ENCODE assay signal across 9 cellular contexts in genomic region chr10:89029785-89030437, GRCh38. TPM values are rescaled to one million over a fixed set of nuclear protein-coding genes. Genes with fewer than 3 reads are reported as not detected.
A peak's percentile ranks its signal among the peaks of the same experiment; 100 is the strongest.
DNase-seq lines count a peak whose midpoint lies in the region; ATAC-seq, FAIRE-seq and TF ChIP-seq lines count a peak whose summit lies in the region.
"Had no signal": no experiment of that assay in that cellular context is flagged by ENCODE, and none has a peak within 500 bp of the region (broad histone marks: within the 10 kb centered on the region; RNA-seq: fewer than 3 reads in every experiment).

No MANE protein-coding gene starts in this region.

- no peaks in the 10 kb centered on the region for H3K9me3 ChIP-seq in neutrophil
- H3K9me3 ChIP-seq in stomach: no peaks in the 10 kb centered on the region

- no peaks in the 10 kb centered on the region for H3K27me3 ChIP-seq in neutrophil
- no peaks in the 10 kb centered on the region for H3K27me3 ChIP-seq in stomach

- peaks cover 31% of the 10 kb centered on the region for H3K4me1 Mint-ChIP-seq in activated T-helper 1 cell treated with anti-CD3 and anti-CD28 coated beads, Interleukin-12 subunit alpha, Interleukin-12 subunit beta, Interleukin-2, Interleukin-4 antibody, amounts not matched to agents 30 ng/mL and 10 ng/mL and 1 ng/mL, durations not matched to agents 14 hours and 24 hours and 36 hours (ENCODE audit: low read depth)

- DNase-seq in D721Med (ENCODE audit: insufficient read length, low spot score): no peak
- peak; percentile 66 for DNase-seq in RCC 7860 (ENCODE audit: low spot score)
- DNase-seq in activated T-helper 1 cell treated with anti-CD3 and anti-CD28 coated beads, Interleukin-12 subunit alpha, Interleukin-12 subunit beta, Interleukin-2, Interleukin-4 antibody, amounts not matched to agents 30 ng/mL and 10 ng/mL and 1 ng/mL, durations not matched to agents 14 hours and 24 hours and 36 hours (ENCODE audit: low spot score): peak; percentile 50
- DNase-seq in fibroblast of villous mesenchyme (ENCODE audit: low read depth): peak; percentile 81
- DNase-seq in stomach: peak; percentile 72

- H3K4me1 ChIP-seq in neutrophil (ENCODE audit: control insufficient read depth in 1 of 2, insufficient read depth in 1 of 2, low read depth in 1 of 2, low read length in 1 of 2): peaks cover 34 to 36% of the 10 kb centered on the region in 2 experiments
- H3K4me1 ChIP-seq in stomach: peaks cover 6 to 36% (median 14%) of the 10 kb centered on the region in 4 donors

- H3K36me3 ChIP-seq in neutrophil (peaks cover 35% of the 10 kb centered on the region), stomach (no peaks in the 10 kb centered on the region)

- no peak for ATAC-seq in HG03025 (IDR thresholded peaks at IDR 0.05; ENCODE audit: low FRiP score, unreplicated experiment)

- H3K4me3 ChIP-seq in fibroblast of villous mesenchyme (ENCODE audit: low read depth, low read length) (no peak overlapping the region), neutrophil (ENCODE audit: low read depth in 1 of 2, low read length in 1 of 2) (no peak overlapping the region), stomach (no peak overlapping the region)

- peaks cover 2% of the 10 kb centered on the region for H3K27me3 Mint-ChIP-seq in activated T-helper 1 cell treated with anti-CD3 and anti-CD28 coated beads, Interleukin-12 subunit alpha, Interleukin-12 subunit beta, Interleukin-2, Interleukin-4 antibody, amounts not matched to agents 30 ng/mL and 10 ng/mL and 1 ng/mL, durations not matched to agents 14 hours and 24 hours and 36 hours (ENCODE audit: insufficient read depth)
- H3K27me3 Mint-ChIP-seq: activated naive CD8-positive, alpha-beta T cell had no signal

- peak; percentile 94 for TF ChIP-seq RAD21 in Ishikawa (IDR thresholded peaks at IDR 0.05; ENCODE audit: low read depth)

- TF ChIP-seq EP300 in Ishikawa (IDR thresholded peaks at IDR 0.05; ENCODE audit: borderline replicate concordance) (no peak), stomach (IDR thresholded peaks at IDR 0.05) (no peak)

- peaks cover 5% of the 10 kb centered on the region for H3K36me3 Mint-ChIP-seq in activated T-helper 1 cell treated with anti-CD3 and anti-CD28 coated beads, Interleukin-12 subunit alpha, Interleukin-12 subunit beta, Interleukin-2, Interleukin-4 antibody, amounts not matched to agents 30 ng/mL and 10 ng/mL and 1 ng/mL, durations not matched to agents 14 hours and 24 hours and 36 hours (ENCODE audit: low read depth)
- H3K36me3 Mint-ChIP-seq: activated naive CD8-positive, alpha-beta T cell had no signal

- FAIRE-seq in D721Med (lab: Jason Lieb, UNC) (peak; percentile 66), RCC 7860 (lab: Jason Lieb, UNC) (peak; percentile 66)

- H3K4me3 Mint-ChIP-seq in activated T-helper 1 cell treated with anti-CD3 and anti-CD28 coated beads, Interleukin-12 subunit alpha, Interleukin-12 subunit beta, Interleukin-2, Interleukin-4 antibody, amounts not matched to agents 30 ng/mL and 10 ng/mL and 1 ng/mL, durations not matched to agents 14 hours and 24 hours and 36 hours: no peak overlapping the region
- H3K4me3 Mint-ChIP-seq: activated naive CD8-positive, alpha-beta T cell had no signal

- TF ChIP-seq CTCF in D721Med (IDR thresholded peaks at IDR 0.05; ENCODE audit: insufficient read depth, missing control alignments) (peak; percentile 82), fibroblast of villous mesenchyme (IDR thresholded peaks at IDR 0.05; ENCODE audit: insufficient read depth, low read depth, low read length) (peak; percentile 81), neutrophil (IDR thresholded peaks at IDR 0.05) (peak; percentile 87), stomach (IDR thresholded peaks at IDR 0.05) (peak in 5 of 7 experiments; percentile 84 to 95 (median 88))

- H3K27ac ChIP-seq in neutrophil: no peak overlapping the region
- peak overlapping the region in 1 of 5 donors; percentile 42 for H3K27ac ChIP-seq in stomach

- no peaks in the 10 kb centered on the region for H3K9me3 Mint-ChIP-seq in activated T-helper 1 cell treated with anti-CD3 and anti-CD28 coated beads, Interleukin-12 subunit alpha, Interleukin-12 subunit beta, Interleukin-2, Interleukin-4 antibody, amounts not matched to agents 30 ng/mL and 10 ng/mL and 1 ng/mL, durations not matched to agents 14 hours and 24 hours and 36 hours

- intact Hi-C loops in activated T-helper 1 cell treated with anti-CD3 and anti-CD28 coated beads, Interleukin-12 subunit alpha, Interleukin-12 subunit beta, Interleukin-2, Interleukin-4 antibody, amounts not matched to agents 30 ng/mL and 10 ng/mL and 1 ng/mL, durations not matched to agents 14 hours and 24 hours and 36 hours (cut with micrococcal nuclease): loop anchor here (1.0 to 5.0 kb wide), 4 partner anchors 95 to 203 kb away; no protein-coding TSS in a partner anchor
- intact Hi-C loops in stomach (cut with DNase I; ENCODE audit: low total_unique reads): loop anchor here (5.0 kb wide), 1 partner anchor 182 kb away; no protein-coding TSS in a partner anchor

- no peak overlapping the region for H3K27ac Mint-ChIP-seq in activated T-helper 1 cell treated with anti-CD3 and anti-CD28 coated beads, Interleukin-12 subunit alpha, Interleukin-12 subunit beta, Interleukin-2, Interleukin-4 antibody, amounts not matched to agents 30 ng/mL and 10 ng/mL and 1 ng/mL, durations not matched to agents 14 hours and 24 hours and 36 hours
- H3K27ac Mint-ChIP-seq: activated naive CD8-positive, alpha-beta T cell had no signal

- TF ChIP-seq POLR2A in stomach (IDR thresholded peaks at IDR 0.05): no peak

- 32 to 37% (median 34%) methylated on average over 8 of the region's 8 CpGs for WGBS in stomach, 5 donors

TF ChIP-seq in Ishikawa, 13 proteins besides CTCF, POLR2A, EP300 and RAD21:
- TF ChIP-seq USF1 (IDR thresholded peaks at IDR 0.05): no peak
- TF ChIP-seq TEAD4 (IDR thresholded peaks at IDR 0.05): no peak
- TF ChIP-seq NFIC (IDR thresholded peaks at IDR 0.05): no peak
- TF ChIP-seq CREB1 (IDR thresholded peaks at IDR 0.05; ENCODE audit: low read depth): no peak
- TF ChIP-seq REST (IDR thresholded peaks at IDR 0.05; ENCODE audit: low read depth): no peak
- TF ChIP-seq MAX (IDR thresholded peaks at IDR 0.05): no peak
- no peak for TF ChIP-seq TCF12 (IDR thresholded peaks at IDR 0.05; ENCODE audit: low read depth)
- no peak for TF ChIP-seq EGR1 (IDR thresholded peaks at IDR 0.05)
- TF ChIP-seq YY1 (IDR thresholded peaks at IDR 0.05; ENCODE audit: low read depth): no peak
- no peak for TF ChIP-seq FOXM1 (IDR thresholded peaks at IDR 0.05; ENCODE audit: borderline replicate concordance, low read depth)

RNA-seq across cellular contexts. Expression of gene FAS, which starts 39.3 kb away (rescaled TPM):
- total RNA-seq in activated T-helper 1 cell treated with anti-CD3 and anti-CD28 coated beads, Interleukin-12 subunit alpha, Interleukin-12 subunit beta, Interleukin-2, Interleukin-4 antibody, amounts not matched to agents 30 ng/mL and 10 ng/mL and 1 ng/mL, durations not matched to agents 14 hours and 24 hours and 36 hours: 36.4 and 38.6 TPM in 2 replicates
- total RNA-seq in fibroblast of villous mesenchyme (49.0 and 95.9 TPM in 2 replicates), stomach (100 to 1,000 TPM in 1 of 5 donors, 10 to 100 TPM in 3, not detected in 1; 19.3 to 107 (median 46.2) TPM)
- polyA plus RNA-seq in stomach: 1 to 10 TPM; 5.0 to 8.4 (median 5.6) TPM
